Comparison of ENCODE assay signal across 8 cellular contexts in the genomic region with DNA sequence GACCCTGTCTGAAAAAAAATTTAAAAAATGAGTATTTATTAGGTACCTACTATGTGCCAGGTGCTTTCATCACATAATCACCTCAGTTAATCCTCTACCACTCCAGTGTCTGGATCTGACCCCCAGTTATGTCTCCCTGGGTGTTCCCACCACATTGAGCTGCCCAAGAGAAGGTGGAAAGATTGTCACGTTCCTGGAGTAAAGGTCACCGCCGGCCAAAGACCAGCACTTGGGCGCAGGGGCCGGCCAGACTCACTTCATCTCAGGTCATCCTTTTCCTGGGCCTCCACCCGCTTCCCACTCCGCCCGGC. TPM values are rescaled to one million over a fixed set of nuclear protein-coding genes. Genes with fewer than 3 reads are reported as not detected.
DNase-seq lines count a peak whose midpoint lies in the region; ATAC-seq and TF ChIP-seq lines count a peak whose summit lies in the region.

No MANE protein-coding gene starts in this region.

- H3K4me1 Mint-ChIP-seq in activated T-cell treated with anti-CD3 and anti-CD28 coated beads, Interleukin-2, amount 50 U/mL, for 72 hours (ENCODE audit: low read depth), result peaks cover 68% of the 10 kb centered on the region

- H3K36me3 Mint-ChIP-seq in activated T-cell treated with anti-CD3 and anti-CD28 coated beads, Interleukin-2, amount 50 U/mL, for 72 hours (ENCODE audit: insufficient read depth in 2 of 2), result peaks cover 5 to 13% of the 10 kb centered on the region in 2 donors

- H3K4me1 ChIP-seq in lower lobe of right lung (peaks cover 39% of the 10 kb centered on the region), upper lobe of right lung (peaks cover 31% of the 10 kb centered on the region)

- H3K27me3 ChIP-seq in brain microvascular endothelial cell (replicated peaks) (no peaks in the 10 kb centered on the region), lower lobe of right lung (ENCODE audit: low read depth) (no peaks in the 10 kb centered on the region), upper lobe of right lung (no peaks in the 10 kb centered on the region)

- H3K4me3 ChIP-seq in brain microvascular endothelial cell (ENCODE audit: low read depth, low read length) (peak overlapping the region; percentile 85), lower lobe of right lung (peak overlapping the region; percentile 98), upper lobe of right lung (peak overlapping the region; percentile 100)

- no peak for DNase-seq in activated T-cell treated with anti-CD3 and anti-CD28 coated beads, Interleukin-2, amount 50 U/mL, for 72 hours
- no peak for DNase-seq in activated T-cell treated with anti-CD3 and anti-CD28 coated beads, Interleukin-2, amount 50 U/mL, for 48 hours
- DNase-seq in brain microvascular endothelial cell (no peak), lower lobe of right lung (peak; percentile 3), upper lobe of right lung (no peak), NCI-H2029 (lab: John Stamatoyannopoulos, UW) (no peak), GM13977 (ENCODE audit: low spot score) (no peak), NCI-H1105 (lab: John Stamatoyannopoulos, UW) (no peak)

- TF ChIP-seq CTCF in brain microvascular endothelial cell (IDR thresholded peaks at IDR 0.05; ENCODE audit: low read depth, low read length, missing control alignments) (no peak), lower lobe of right lung (IDR thresholded peaks at IDR 0.05) (no peak), upper lobe of right lung (IDR thresholded peaks at IDR 0.05) (no peak), GM13977 (IDR thresholded peaks at IDR 0.05; ENCODE audit: extremely low read depth, insufficient read depth, missing control alignments) (no peak)

- H3K9me3 Mint-ChIP-seq in activated T-cell treated with anti-CD3 and anti-CD28 coated beads, Interleukin-2, amount 50 U/mL, for 72 hours, result no peaks in the 10 kb centered on the region

- in situ Hi-C loops in brain microvascular endothelial cell (cut with HindIII; ENCODE audit: low pct_ligation_motif_present, low sequenced_read_pairs), result no loop called here
- in situ Hi-C loops in GM13977 (cut with MboI; ENCODE audit: low pct_unique_long_range_greater_than_20kb, low sequenced_read_pairs, unreplicated experiment), result no loop called here

- peaks cover 19% of the 10 kb centered on the region for H3K36me3 ChIP-seq in brain microvascular endothelial cell (replicated peaks)
- peaks cover 25% of the 10 kb centered on the region for H3K36me3 ChIP-seq in lower lobe of right lung
- H3K36me3 ChIP-seq in upper lobe of right lung, result peaks cover 19% of the 10 kb centered on the region

- no peak for ATAC-seq in activated T-cell treated with anti-CD3 and anti-CD28 coated beads, Interleukin-2, amount 50 U/mL, for 72 hours (replicated peaks in 1 of 2)
- ATAC-seq in lower lobe of right lung (peak; percentile 2 to 47), upper lobe of right lung (peak; percentile 1)

- H3K4me3 Mint-ChIP-seq in activated T-cell treated with anti-CD3 and anti-CD28 coated beads, Interleukin-2, amount 50 U/mL, for 72 hours, result peak overlapping the region; percentile 91 to 97

- intact Hi-C loops in lower lobe of right lung (cut with DNase I), result no loop called here
- intact Hi-C loops in upper lobe of right lung (cut with DNase I), result no loop called here

- H3K27me3 Mint-ChIP-seq in activated T-cell treated with anti-CD3 and anti-CD28 coated beads, Interleukin-2, amount 50 U/mL, for 72 hours (ENCODE audit: low read depth), result no peaks in the 10 kb centered on the region

- H3K9me3 ChIP-seq in lower lobe of right lung (no peaks in the 10 kb centered on the region), upper lobe of right lung (no peaks in the 10 kb centered on the region)

- H3K27ac ChIP-seq in brain microvascular endothelial cell (peak overlapping the region; percentile 60), lower lobe of right lung (peak overlapping the region; percentile 97), upper lobe of right lung (peak overlapping the region; percentile 96)

- H3K27ac Mint-ChIP-seq in activated T-cell treated with anti-CD3 and anti-CD28 coated beads, Interleukin-2, amount 50 U/mL, for 72 hours, result peak overlapping the region; percentile 91

RNA-seq across cellular contexts. Expression of a gene that starts 0.7 kb away (rescaled TPM):
- total RNA-seq in activated T-cell treated with anti-CD3 and anti-CD28 coated beads, Interleukin-2, amount 50 U/mL, for 72 hours, result 100 to 1,000 TPM; 144 to 152 TPM
- total RNA-seq in lower lobe of right lung (73.2 TPM), upper lobe of right lung (61.6 TPM)

RNA-seq across cellular contexts. Expression of a gene that starts 17.7 kb away (rescaled TPM):
- not detected for total RNA-seq in activated T-cell treated with anti-CD3 and anti-CD28 coated beads, Interleukin-2, amount 50 U/mL, for 72 hours
- 1.2 TPM for total RNA-seq in lower lobe of right lung
- total RNA-seq in upper lobe of right lung, result 2.2 TPM

RNA-seq across cellular contexts. Expression of a gene that starts 34.4 kb away (rescaled TPM):
- total RNA-seq in activated T-cell treated with anti-CD3 and anti-CD28 coated beads, Interleukin-2, amount 50 U/mL, for 72 hours, result not detected
- not detected for total RNA-seq in lower lobe of right lung
- total RNA-seq in upper lobe of right lung, result 0.35 TPM

RNA-seq across cellular contexts. Expression of a gene that starts 41.2 kb away (rescaled TPM):
- 10 to 100 TPM; 44.9 to 49.7 TPM for total RNA-seq in activated T-cell treated with anti-CD3 and anti-CD28 coated beads, Interleukin-2, amount 50 U/mL, for 72 hours
- 141 TPM for total RNA-seq in lower lobe of right lung
- total RNA-seq in upper lobe of right lung, result 119 TPM

Comparison
In these comparisons a context has a peak if more than half of its experiments do, and no peak if none do; other contexts are left out.
1. ATAC-seq: peak in lower lobe of right lung (2 of 2) and upper lobe of right lung (single experiment); none in activated T-cell treated with anti-CD3 and anti-CD28 coated beads, Interleukin-2, amount 50 U/mL, for 72 hours (0 of 2).
2. Peak in every context shown above with its lines, with median percentiles within 50 percentile points of each other: H3K27ac ChIP-seq and H3K4me3 ChIP-seq.